In the genomic region with DNA sequence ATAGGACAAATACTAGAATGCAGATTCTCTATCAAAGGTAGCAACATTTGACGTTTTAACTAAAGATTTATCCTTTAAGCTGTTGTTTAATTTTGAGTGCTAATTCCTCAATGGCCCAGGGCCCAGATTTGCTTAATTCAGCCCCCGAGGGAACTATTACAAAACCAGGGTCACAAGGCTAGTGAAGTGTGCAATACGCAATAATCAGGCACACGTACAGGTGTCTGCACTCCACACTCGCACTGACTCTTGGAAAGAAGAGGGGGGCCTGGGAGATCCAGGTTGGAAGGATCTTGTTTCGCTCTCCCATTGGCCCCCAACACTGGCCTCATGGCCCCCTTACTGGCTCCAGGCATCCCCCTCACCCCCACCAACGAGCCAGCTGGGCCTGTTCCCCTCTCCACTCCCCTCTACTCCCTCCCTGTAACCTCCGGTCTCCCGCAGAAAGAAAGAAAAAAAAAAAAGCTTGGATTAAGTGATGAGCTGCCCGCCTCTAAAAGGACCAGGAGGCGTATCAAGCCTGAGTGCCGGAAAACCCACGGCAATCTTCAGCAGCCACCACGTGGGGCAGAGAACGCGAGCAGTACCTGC, we compare ENCODE assay signal across 1 cellular context.
TF ChIP-seq lines count a peak whose summit lies in the region.

No MANE protein-coding gene starts in this region.

TF ChIP-seq in IMR-90, 13 proteins besides CTCF, POLR2A, EP300 and RAD21:
- TF ChIP-seq, protein P1, sequence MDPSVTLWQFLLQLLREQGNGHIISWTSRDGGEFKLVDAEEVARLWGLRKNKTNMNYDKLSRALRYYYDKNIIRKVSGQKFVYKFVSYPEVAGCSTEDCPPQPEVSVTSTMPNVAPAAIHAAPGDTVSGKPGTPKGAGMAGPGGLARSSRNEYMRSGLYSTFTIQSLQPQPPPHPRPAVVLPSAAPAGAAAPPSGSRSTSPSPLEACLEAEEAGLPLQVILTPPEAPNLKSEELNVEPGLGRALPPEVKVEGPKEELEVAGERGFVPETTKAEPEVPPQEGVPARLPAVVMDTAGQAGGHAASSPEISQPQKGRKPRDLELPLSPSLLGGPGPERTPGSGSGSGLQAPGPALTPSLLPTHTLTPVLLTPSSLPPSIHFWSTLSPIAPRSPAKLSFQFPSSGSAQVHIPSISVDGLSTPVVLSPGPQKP (IDR thresholded peaks at IDR 0.05; ENCODE audit: borderline replicate concordance, low read depth, low read length), result no peak
- TF ChIP-seq USF2 (IDR thresholded peaks at IDR 0.05; ENCODE audit: low read depth, low read length), result peak; percentile 43; the same call in 1 of the 2 replicates
